In genomic region chr6:26087284-26088115, GRCh38 we compare ENCODE assay signal across 1 cellular context.
A peak's percentile ranks its signal among the peaks of the same experiment; 100 is the strongest.
TF ChIP-seq lines count a peak whose summit lies in the region.

A gene with protein sequence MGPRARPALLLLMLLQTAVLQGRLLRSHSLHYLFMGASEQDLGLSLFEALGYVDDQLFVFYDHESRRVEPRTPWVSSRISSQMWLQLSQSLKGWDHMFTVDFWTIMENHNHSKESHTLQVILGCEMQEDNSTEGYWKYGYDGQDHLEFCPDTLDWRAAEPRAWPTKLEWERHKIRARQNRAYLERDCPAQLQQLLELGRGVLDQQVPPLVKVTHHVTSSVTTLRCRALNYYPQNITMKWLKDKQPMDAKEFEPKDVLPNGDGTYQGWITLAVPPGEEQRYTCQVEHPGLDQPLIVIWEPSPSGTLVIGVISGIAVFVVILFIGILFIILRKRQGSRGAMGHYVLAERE (plus strand): TSS chr6:26087429. CDS start chr6:26087441, 12 bp downstream.

TF ChIP-seq in HepG2, 621 proteins besides CTCF, POLR2A, EP300 and RAD21 (continued from another document and continues in another):
- no peak for TF ChIP-seq SAFB2 (CRISPR knock-in tag; IDR thresholded peaks at IDR 0.05; ENCODE audit: borderline replicate concordance, low read depth)
- peak; percentile 78 for TF ChIP-seq ZBTB7A (CRISPR knock-in tag; IDR thresholded peaks at IDR 0.05)
- no peak for TF ChIP-seq TBX3 (IDR thresholded peaks at IDR 0.05; ENCODE audit: borderline replicate concordance)
- peak; percentile 13; the same call in 1 of the 2 replicates for TF ChIP-seq RXRA (CRISPR knock-in tag; IDR thresholded peaks at IDR 0.05)
- no peak for TF ChIP-seq REL (CRISPR knock-in tag; conservative IDR thresholded peaks at IDR 0.05)
- TF ChIP-seq SRY (CRISPR knock-in tag; IDR thresholded peaks at IDR 0.05): peak; percentile 43; the same call in 1 of the 2 replicates
- no peak for TF ChIP-seq NFRKB (IDR thresholded peaks at IDR 0.05)
- TF ChIP-seq ZNF761 (CRISPR knock-in tag; conservative IDR thresholded peaks at IDR 0.05): peak; percentile 73; the same call in 1 of the 2 replicates
- TF ChIP-seq, protein P1, sequence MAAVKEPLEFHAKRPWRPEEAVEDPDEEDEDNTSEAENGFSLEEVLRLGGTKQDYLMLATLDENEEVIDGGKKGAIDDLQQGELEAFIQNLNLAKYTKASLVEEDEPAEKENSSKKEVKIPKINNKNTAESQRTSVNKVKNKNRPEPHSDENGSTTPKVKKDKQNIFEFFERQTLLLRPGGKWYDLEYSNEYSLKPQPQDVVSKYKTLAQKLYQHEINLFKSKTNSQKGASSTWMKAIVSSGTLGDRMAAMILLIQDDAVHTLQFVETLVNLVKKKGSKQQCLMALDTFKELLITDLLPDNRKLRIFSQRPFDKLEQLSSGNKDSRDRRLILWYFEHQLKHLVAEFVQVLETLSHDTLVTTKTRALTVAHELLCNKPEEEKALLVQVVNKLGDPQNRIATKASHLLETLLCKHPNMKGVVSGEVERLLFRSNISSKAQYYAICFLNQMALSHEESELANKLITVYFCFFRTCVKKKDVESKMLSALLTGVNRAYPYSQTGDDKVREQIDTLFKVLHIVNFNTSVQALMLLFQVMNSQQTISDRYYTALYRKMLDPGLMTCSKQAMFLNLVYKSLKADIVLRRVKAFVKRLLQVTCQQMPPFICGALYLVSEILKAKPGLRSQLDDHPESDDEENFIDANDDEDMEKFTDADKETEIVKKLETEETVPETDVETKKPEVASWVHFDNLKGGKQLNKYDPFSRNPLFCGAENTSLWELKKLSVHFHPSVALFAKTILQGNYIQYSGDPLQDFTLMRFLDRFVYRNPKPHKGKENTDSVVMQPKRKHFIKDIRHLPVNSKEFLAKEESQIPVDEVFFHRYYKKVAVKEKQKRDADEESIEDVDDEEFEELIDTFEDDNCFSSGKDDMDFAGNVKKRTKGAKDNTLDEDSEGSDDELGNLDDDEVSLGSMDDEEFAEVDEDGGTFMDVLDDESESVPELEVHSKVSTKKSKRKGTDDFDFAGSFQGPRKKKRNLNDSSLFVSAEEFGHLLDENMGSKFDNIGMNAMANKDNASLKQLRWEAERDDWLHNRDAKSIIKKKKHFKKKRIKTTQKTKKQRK (IDR thresholded peaks at IDR 0.05; ENCODE audit: low read length): no peak
- TF ChIP-seq ZNF530 (CRISPR knock-in tag; IDR thresholded peaks at IDR 0.05; ENCODE audit: low read depth): no peak
- TF ChIP-seq, protein P2, sequence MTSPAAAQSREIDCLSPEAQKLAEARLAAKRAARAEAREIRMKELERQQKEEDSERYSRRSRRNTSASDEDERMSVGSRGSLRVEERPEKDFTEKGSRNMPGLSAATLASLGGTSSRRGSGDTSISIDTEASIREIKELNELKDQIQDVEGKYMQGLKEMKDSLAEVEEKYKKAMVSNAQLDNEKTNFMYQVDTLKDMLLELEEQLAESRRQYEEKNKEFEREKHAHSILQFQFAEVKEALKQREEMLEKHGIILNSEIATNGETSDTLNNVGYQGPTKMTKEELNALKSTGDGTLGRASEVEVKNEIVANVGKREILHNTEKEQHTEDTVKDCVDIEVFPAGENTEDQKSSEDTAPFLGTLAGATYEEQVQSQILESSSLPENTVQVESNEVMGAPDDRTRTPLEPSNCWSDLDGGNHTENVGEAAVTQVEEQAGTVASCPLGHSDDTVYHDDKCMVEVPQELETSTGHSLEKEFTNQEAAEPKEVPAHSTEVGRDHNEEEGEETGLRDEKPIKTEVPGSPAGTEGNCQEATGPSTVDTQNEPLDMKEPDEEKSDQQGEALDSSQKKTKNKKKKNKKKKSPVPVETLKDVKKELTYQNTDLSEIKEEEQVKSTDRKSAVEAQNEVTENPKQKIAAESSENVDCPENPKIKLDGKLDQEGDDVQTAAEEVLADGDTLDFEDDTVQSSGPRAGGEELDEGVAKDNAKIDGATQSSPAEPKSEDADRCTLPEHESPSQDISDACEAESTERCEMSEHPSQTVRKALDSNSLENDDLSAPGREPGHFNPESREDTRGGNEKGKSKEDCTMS (CRISPR knock-in tag; conservative IDR thresholded peaks at IDR 0.05): no peak
- TF ChIP-seq XBP1 (CRISPR knock-in tag; IDR thresholded peaks at IDR 0.05): no peak
- peak; percentile 42; the same call in 1 of the 2 replicates for TF ChIP-seq MYC (CRISPR knock-in tag; IDR thresholded peaks at IDR 0.05; ENCODE audit: borderline replicate concordance)
- TF ChIP-seq ZNF598 (CRISPR knock-in tag; IDR thresholded peaks at IDR 0.05; ENCODE audit: borderline replicate concordance): no peak
- no peak for TF ChIP-seq CENPBD1 (CRISPR knock-in tag; IDR thresholded peaks at IDR 0.05; ENCODE audit: borderline replicate concordance, low read depth)
- TF ChIP-seq ZNF264 (CRISPR knock-in tag; IDR thresholded peaks at IDR 0.05): no peak
- no peak for TF ChIP-seq EEA1 (CRISPR knock-in tag; IDR thresholded peaks at IDR 0.05; ENCODE audit: borderline replicate concordance)
- no peak for TF ChIP-seq RARA (CRISPR knock-in tag; IDR thresholded peaks at IDR 0.05)
- no peak for TF ChIP-seq ZNF652 (CRISPR knock-in tag; IDR thresholded peaks at IDR 0.05; ENCODE audit: borderline replicate concordance, low read depth)
- TF ChIP-seq ZNF292 (CRISPR knock-in tag; IDR thresholded peaks at IDR 0.05; ENCODE audit: borderline replicate concordance, low read depth): peak; percentile 84
- no peak for TF ChIP-seq ZZZ3 (CRISPR knock-in tag; IDR thresholded peaks at IDR 0.05; ENCODE audit: borderline replicate concordance)
- no peak for TF ChIP-seq POLR2AphosphoS2 (IDR thresholded peaks at IDR 0.05; ENCODE audit: low read depth, low read length)
- TF ChIP-seq ZSCAN20 (CRISPR knock-in tag; IDR thresholded peaks at IDR 0.05; ENCODE audit: borderline replicate concordance): no peak
- TF ChIP-seq ZNF678 (CRISPR knock-in tag; IDR thresholded peaks at IDR 0.05): peak; percentile 64; the same call in 1 of the 2 replicates
- TF ChIP-seq GATAD2A (CRISPR knock-in tag; IDR thresholded peaks at IDR 0.05): peak; percentile 52
- peak; percentile 89 for TF ChIP-seq PRDM10 (CRISPR knock-in tag; IDR thresholded peaks at IDR 0.05; ENCODE audit: low read depth)
- no peak for TF ChIP-seq SIN3B (IDR thresholded peaks at IDR 0.05; ENCODE audit: low read length)
- peak; percentile 41 for TF ChIP-seq PAXIP1 (CRISPR knock-in tag; conservative IDR thresholded peaks at IDR 0.05)
- no peak for TF ChIP-seq SRF (IDR thresholded peaks at IDR 0.05; ENCODE audit: low read depth, low read length)
- TF ChIP-seq ZNF501 (CRISPR knock-in tag; IDR thresholded peaks at IDR 0.05): peak; percentile 95
- TF ChIP-seq ZNF841 (CRISPR knock-in tag; IDR thresholded peaks at IDR 0.05; ENCODE audit: borderline replicate concordance): no peak
- TF ChIP-seq ZNF17 (CRISPR knock-in tag; IDR thresholded peaks at IDR 0.05): no peak
- TF ChIP-seq RELA (CRISPR knock-in tag; IDR thresholded peaks at IDR 0.05): no peak; the same call in 1 of the 2 replicates
- TF ChIP-seq ZNF75D (CRISPR knock-in tag; IDR thresholded peaks at IDR 0.05; ENCODE audit: borderline replicate concordance): no peak
- TF ChIP-seq, protein P3, sequence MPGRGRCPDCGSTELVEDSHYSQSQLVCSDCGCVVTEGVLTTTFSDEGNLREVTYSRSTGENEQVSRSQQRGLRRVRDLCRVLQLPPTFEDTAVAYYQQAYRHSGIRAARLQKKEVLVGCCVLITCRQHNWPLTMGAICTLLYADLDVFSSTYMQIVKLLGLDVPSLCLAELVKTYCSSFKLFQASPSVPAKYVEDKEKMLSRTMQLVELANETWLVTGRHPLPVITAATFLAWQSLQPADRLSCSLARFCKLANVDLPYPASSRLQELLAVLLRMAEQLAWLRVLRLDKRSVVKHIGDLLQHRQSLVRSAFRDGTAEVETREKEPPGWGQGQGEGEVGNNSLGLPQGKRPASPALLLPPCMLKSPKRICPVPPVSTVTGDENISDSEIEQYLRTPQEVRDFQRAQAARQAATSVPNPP (CRISPR knock-in tag; IDR thresholded peaks at IDR 0.05): no peak
- TF ChIP-seq ZFP36L2 (CRISPR knock-in tag; IDR thresholded peaks at IDR 0.05): no peak
- TF ChIP-seq ZNF446 (CRISPR knock-in tag; IDR thresholded peaks at IDR 0.05): no peak
- no peak for TF ChIP-seq ZNF33B (CRISPR knock-in tag; IDR thresholded peaks at IDR 0.05)
- TF ChIP-seq WIZ (CRISPR knock-in tag; IDR thresholded peaks at IDR 0.05): 0 out of 2 replicates have a peak, but pooled peaks have one; percentile 70
- TF ChIP-seq ZNF607 (CRISPR knock-in tag; IDR thresholded peaks at IDR 0.05; ENCODE audit: borderline replicate concordance): peak; percentile 76; the same call in 1 of the 2 replicates
- TF ChIP-seq ATM (IDR thresholded peaks at IDR 0.05; ENCODE audit: borderline replicate concordance): no peak
- TF ChIP-seq RBM39 (IDR thresholded peaks at IDR 0.05; ENCODE audit: low read depth, low read length, poor library complexity, severe bottlenecking): peak; percentile 67
- peak; percentile 92 for TF ChIP-seq ASH2L (IDR thresholded peaks at IDR 0.05; ENCODE audit: insufficient read length, low read depth, low read length)
- TF ChIP-seq RAD51 (IDR thresholded peaks at IDR 0.05; ENCODE audit: borderline replicate concordance): no peak
- TF ChIP-seq ZNF660 (CRISPR knock-in tag; IDR thresholded peaks at IDR 0.05; ENCODE audit: borderline replicate concordance, low read depth): no peak
- peak; percentile 70 for TF ChIP-seq ZNF281 (CRISPR knock-in tag; IDR thresholded peaks at IDR 0.05; ENCODE audit: borderline replicate concordance)
- peak; percentile 69; the same call in 1 of the 2 replicates for TF ChIP-seq ZNF891 (CRISPR knock-in tag; IDR thresholded peaks at IDR 0.05)
- no peak; the same call in 1 of the 2 replicates for TF ChIP-seq ZNF138 (CRISPR knock-in tag; IDR thresholded peaks at IDR 0.05; ENCODE audit: low read depth)
